ENCODE assay signal across 18 cellular contexts in genomic region chr3:152446495-152446894, GRCh38.
DNase-seq lines count a peak whose midpoint lies in the region; ATAC-seq and TF ChIP-seq lines count a peak whose summit lies in the region.
"Had no signal": no experiment of that assay in that cellular context is flagged by ENCODE, and none has a peak within 500 bp of the region (broad histone marks: within the 10 kb centered on the region; RNA-seq: fewer than 3 reads in every experiment).

No MANE protein-coding gene starts in this region.

- H3K27me3 ChIP-seq in heart right ventricle (no peaks in the 10 kb centered on the region), vagina (no peaks in the 10 kb centered on the region)
- H3K27me3 ChIP-seq: colonic mucosa had no signal

- WGBS in heart right ventricle, 2 donors, result 71 to 76% methylated on average over 7 of the region's 7 CpGs

- peaks cover 77% of the 10 kb centered on the region for H3K4me1 Mint-ChIP-seq in activated naive CD8-positive, alpha-beta T cell (ENCODE audit: low read depth)
- peaks cover 38% of the 10 kb centered on the region for H3K4me1 Mint-ChIP-seq in memory B cell

- H3K27ac ChIP-seq in heart right ventricle (peak overlapping the region in 1 of 10 donors; percentile 8), vagina (peak overlapping the region; percentile 5)
- H3K27ac ChIP-seq: colonic mucosa, WERI-Rb-1 had no signal

- H3K4me1 ChIP-seq in heart right ventricle (peaks cover 0 to 69% (median 43%) of the 10 kb centered on the region in 9 donors), vagina (peaks cover 55% of the 10 kb centered on the region)
- H3K4me1 ChIP-seq: Caco-2, colonic mucosa had no signal

- ATAC-seq in left cardiac atrium (no peak), heart right ventricle (no peak), memory B cell (ENCODE audit: low read depth) (no peak), GM21576 (IDR thresholded peaks at IDR 0.05; ENCODE audit: unreplicated experiment) (no peak), GM19328 (IDR thresholded peaks at IDR 0.05; ENCODE audit: unreplicated experiment) (no peak)

- H3K9me3 ChIP-seq in heart right ventricle (no peaks in the 10 kb centered on the region), vagina (no peaks in the 10 kb centered on the region)
- H3K9me3 ChIP-seq: Caco-2, colonic mucosa had no signal

- H3K9me3 Mint-ChIP-seq in activated naive CD8-positive, alpha-beta T cell (ENCODE audit: low read depth), result no peaks in the 10 kb centered on the region
- H3K9me3 Mint-ChIP-seq in memory B cell, result no peaks in the 10 kb centered on the region
- H3K9me3 Mint-ChIP-seq: mesothelial cell of epicardium had no signal

- no peak overlapping the region for H3K4me3 ChIP-seq in heart right ventricle
- no peak overlapping the region for H3K4me3 ChIP-seq in vagina
- H3K4me3 ChIP-seq: colonic mucosa had no signal

- intact Hi-C loops in left cardiac atrium (cut with DNase I) (loop anchor here (10.0 kb wide), 3 partner anchors 212 to 262 kb away; no protein-coding TSS in a partner anchor), heart right ventricle (cut with DNase I) (loop anchor here in 7 of 10 donors (5.0 to 10.0 kb wide), 6 partner anchors 102 to 372 kb away; partner anchors contain the start of gene MBNL1 (in 1 of the 7)), vagina (cut with DNase I) (loop anchor here (10.0 kb wide), 1 partner anchor 262 kb away; no protein-coding TSS in a partner anchor)

- TF ChIP-seq CTCF in heart right ventricle (IDR thresholded peaks at IDR 0.05) (no peak), vagina (IDR thresholded peaks at IDR 0.05) (no peak)

- no peak for TF ChIP-seq POLR2A in vagina (IDR thresholded peaks at IDR 0.05)

- H3K4me3 Mint-ChIP-seq in activated naive CD8-positive, alpha-beta T cell, result no peak overlapping the region
- no peak overlapping the region for H3K4me3 Mint-ChIP-seq in memory B cell
- H3K4me3 Mint-ChIP-seq: mesothelial cell of epicardium had no signal

- peak; percentile 32 for DNase-seq in left cardiac atrium
- DNase-seq in heart right ventricle, result no peak
- no peak for DNase-seq in memory B cell (ENCODE audit: low spot score in 2 of 2)
- no peak for DNase-seq in vagina (ENCODE audit: extremely low spot score in 2 of 2)
- DNase-seq: activated gamma-delta T cell; Caco-2; colonic mucosa; hippocampal formation; KBM-7; kidney; NCI-H2081 treated with DMSO at 0.1 percent for 48 hours; NCI-H510A treated with DMSO at 0.1 percent for 48 hours; stimulated activated naive CD4-positive, alpha-beta T cell; WERI-Rb-1 had no signal

- no peaks in the 10 kb centered on the region for H3K27me3 Mint-ChIP-seq in activated naive CD8-positive, alpha-beta T cell
- no peaks in the 10 kb centered on the region for H3K27me3 Mint-ChIP-seq in memory B cell

- H3K36me3 ChIP-seq in heart right ventricle, result peaks cover 0 to 71% (median 4%) of the 10 kb centered on the region in 9 donors
- no peaks in the 10 kb centered on the region for H3K36me3 ChIP-seq in vagina
- H3K36me3 ChIP-seq: colonic mucosa, WERI-Rb-1 had no signal

- H3K36me3 Mint-ChIP-seq in activated naive CD8-positive, alpha-beta T cell, result peaks cover 10% of the 10 kb centered on the region
- peaks cover 20% of the 10 kb centered on the region for H3K36me3 Mint-ChIP-seq in memory B cell

- H3K27ac Mint-ChIP-seq in activated naive CD8-positive, alpha-beta T cell, result peak overlapping the region; percentile 7
- H3K27ac Mint-ChIP-seq in memory B cell, result peak overlapping the region; percentile 71
- H3K27ac Mint-ChIP-seq: mesothelial cell of epicardium had no signal
